In the genomic region with DNA sequence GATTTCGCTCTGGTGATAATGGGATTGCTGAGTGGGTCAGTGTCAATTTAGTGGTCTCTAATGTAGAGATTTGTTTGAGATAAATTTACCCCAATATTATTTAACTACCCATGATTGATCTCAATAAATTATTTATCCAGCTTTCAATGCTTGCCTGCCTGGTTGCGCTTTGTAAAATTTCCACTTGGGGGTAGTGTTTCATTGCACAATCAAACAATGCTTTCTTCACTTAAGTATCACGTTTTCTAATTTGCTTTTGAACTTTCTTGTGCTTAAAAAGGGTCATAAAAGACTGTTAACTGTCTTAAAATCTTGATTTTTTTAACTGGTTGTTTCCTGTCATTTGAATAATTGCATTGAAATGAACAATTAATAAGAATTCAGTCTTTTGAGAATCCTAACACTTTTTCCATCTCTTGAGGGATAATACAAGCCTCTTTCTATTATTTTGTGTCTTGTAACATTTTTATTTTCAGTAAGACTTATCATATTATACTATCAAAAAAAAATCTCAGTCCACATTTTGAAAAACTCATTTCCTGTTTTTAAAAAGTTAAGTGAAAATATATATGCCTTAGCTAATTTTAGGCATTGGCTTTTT, we compare ENCODE assay signal across 2 cellular contexts.
A peak's percentile ranks its signal among the peaks of the same experiment; 100 is the strongest.
TF ChIP-seq lines count a peak whose summit lies in the region.

No MANE protein-coding gene starts in this region.

TF ChIP-seq in A549, 52 proteins besides CTCF, POLR2A, EP300 and RAD21 (continued from another document):
- TF ChIP-seq, protein P1, sequence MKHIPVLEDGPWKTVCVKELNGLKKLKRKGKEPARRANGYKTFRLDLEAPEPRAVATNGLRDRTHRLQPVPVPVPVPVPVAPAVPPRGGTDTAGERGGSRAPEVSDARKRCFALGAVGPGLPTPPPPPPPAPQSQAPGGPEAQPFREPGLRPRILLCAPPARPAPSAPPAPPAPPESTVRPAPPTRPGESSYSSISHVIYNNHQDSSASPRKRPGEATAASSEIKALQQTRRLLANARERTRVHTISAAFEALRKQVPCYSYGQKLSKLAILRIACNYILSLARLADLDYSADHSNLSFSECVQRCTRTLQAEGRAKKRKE (CRISPR knock-in tag; IDR thresholded peaks at IDR 0.05; ENCODE audit: low read depth): no peak
- 0 out of 3 replicates have a peak, but pooled peaks have one; percentile 15 for TF ChIP-seq SMC3 (IDR thresholded peaks at IDR 0.05)
- no peak for TF ChIP-seq ESRRA (IDR thresholded peaks at IDR 0.05; ENCODE audit: borderline replicate concordance, low read length)
- no peak for TF ChIP-seq EHF (CRISPR knock-in tag; IDR thresholded peaks at IDR 0.05)
- no peak for TF ChIP-seq GATA3 (IDR thresholded peaks at IDR 0.05; ENCODE audit: borderline replicate concordance)

TF ChIP-seq in HCT116, 20 proteins besides CTCF, POLR2A, EP300 and RAD21 (continued from another document):
- TF ChIP-seq CEBPB (IDR thresholded peaks at IDR 0.05; ENCODE audit: low read depth): 0 out of 2 replicates have a peak, but pooled peaks have one; percentile 46
